ENCODE assay signal across 17 cellular contexts in genomic region chr11:108906826-108907225, GRCh38.
DNase-seq lines count a peak whose midpoint lies in the region; ATAC-seq and TF ChIP-seq lines count a peak whose summit lies in the region.
"Had no signal": no experiment of that assay in that cellular context is flagged by ENCODE, and none has a peak within 500 bp of the region (broad histone marks: within the 10 kb centered on the region; RNA-seq: fewer than 3 reads in every experiment).

No MANE protein-coding gene starts in this region.

- ATAC-seq in PC-3: peak; percentile 66
- peak; percentile 42 to 70 (median 54) for ATAC-seq in psoas muscle
- ATAC-seq: naive thymus-derived CD8-positive, alpha-beta T cell had no signal

- intact Hi-C loops in PC-3 (cut with micrococcal nuclease): loop anchor here (1.0 kb wide), 3 partner anchors 11 to 34 kb away; no protein-coding TSS in a partner anchor
- intact Hi-C loops in psoas muscle (cut with DNase I): no loop called here

- no TSS peak for BruUV-seq in PC-3 (replicated peaks; lab: Mats Ljungman, UMichigan)

- 0 out of 2 replicates have a peak, but pooled peaks cover 5% of the 10 kb centered on the region for H3K79me2 ChIP-seq in PC-3 (ENCODE audit: low read length)

- CTCF ChIA-PET in PC-3 (lab: Charles Lee): no interaction called here

- TF ChIP-seq CTCF in PC-3 (conservative IDR thresholded peaks at IDR 0.05; ENCODE audit: low read depth, low read length): no peak
- TF ChIP-seq CTCF in psoas muscle (IDR thresholded peaks at IDR 0.05): no peak

- 17 to 49% (median 24%) methylated on average over 2 of the region's 2 CpGs for WGBS in psoas muscle, 3 donors

- no peaks in the 10 kb centered on the region for H3K27me3 ChIP-seq in PC-3 (ENCODE audit: low read length)
- H3K27me3 ChIP-seq in psoas muscle (ENCODE audit: insufficient read depth in 3 of 3, low read length in 2 of 3): no peaks in the 10 kb centered on the region
- H3K27me3 ChIP-seq: MG63, vagina had no signal

- H3K4me3 ChIP-seq in PC-3 (ENCODE audit: low read length) (no peak overlapping the region), psoas muscle (no peak overlapping the region)
- H3K4me3 ChIP-seq: MG63, vagina had no signal

- peak overlapping the region; percentile 24; the same call in 1 of the 2 replicates for H3K9ac ChIP-seq in PC-3 (ENCODE audit: low read length)

- H3K4me1 ChIP-seq in PC-3 (ENCODE audit: insufficient read depth, low read length) (peaks cover 23% of the 10 kb centered on the region), psoas muscle (peaks cover 27% of the 10 kb centered on the region)
- H3K4me1 ChIP-seq: vagina had no signal

- peak; percentile 65 for DNase-seq in ELR (ENCODE audit: low read depth)
- peak; percentile 62 for DNase-seq in PC-3
- DNase-seq in dermis blood vessel endothelial cell: peak; percentile 49
- no peak for DNase-seq in psoas muscle
- DNase-seq in occipital lobe (lab: John Stamatoyannopoulos, UW): no peak
- no peak for DNase-seq in NCI-H82 treated with DMSO at 0.1 percent for 48 hours (lab: John Stamatoyannopoulos, UW; ENCODE audit: unreplicated experiment)
- no peak for DNase-seq in GF-D8 (lab: John Stamatoyannopoulos, UW)
- DNase-seq in iPS-NIHi11 (ENCODE audit: low spot score): no peak
- DNase-seq: activated CD8-positive, alpha-beta memory T cell treated with anti-CD3 and anti-CD28 coated beads for 24 hours; aorta; left ventricle myocardium superior; MG63; naive thymus-derived CD8-positive, alpha-beta T cell; NCI-H1930; NCI-H524; WERI-Rb-1 had no signal

- H3K4me2 ChIP-seq in PC-3 (ENCODE audit: low read length): peak overlapping the region; percentile 65

- H3K27ac ChIP-seq in PC-3 (ENCODE audit: low read length) (peak overlapping the region; percentile 76), psoas muscle (peak overlapping the region; percentile 61)
- H3K27ac ChIP-seq: vagina, WERI-Rb-1 had no signal

- H3K9me3 ChIP-seq in PC-3 (ENCODE audit: low read length) (no peaks in the 10 kb centered on the region), psoas muscle (no peaks in the 10 kb centered on the region)
- H3K9me3 ChIP-seq: MG63, vagina had no signal

- H3F3A ChIP-seq in PC-3 (ENCODE audit: low read length, unreplicated experiment): no peaks in the 10 kb centered on the region

- H3K36me3 ChIP-seq in PC-3 (ENCODE audit: low read depth, low read length) (no peaks in the 10 kb centered on the region), psoas muscle (ENCODE audit: insufficient read depth in 1 of 2, low read depth in 1 of 2) (no peaks in the 10 kb centered on the region)
- H3K36me3 ChIP-seq: MG63, vagina, WERI-Rb-1 had no signal

- POLR2A ChIA-PET in PC-3 (lab: Charles Lee; ENCODE audit: unreplicated experiment): no interaction called here

- H4K20me1 ChIP-seq in PC-3 (ENCODE audit: low read length): no peaks in the 10 kb centered on the region

- H3K9me2 ChIP-seq in PC-3 (replicated peaks; ENCODE audit: low read length): no peaks in the 10 kb centered on the region

- no peak overlapping the region for H2AFZ ChIP-seq in PC-3 (ENCODE audit: low read length)

Comparison
In these comparisons a context has a peak if more than half of its experiments do, and no peak if none do; other contexts are left out.
1. DNase-seq: peak in ELR (single experiment), PC-3 (single experiment) and dermis blood vessel endothelial cell (single experiment); none in psoas muscle (0 of 2), occipital lobe (single experiment), NCI-H82 treated with DMSO at 0.1 percent for 48 hours (single experiment), GF-D8 (single experiment) and iPS-NIHi11 (single experiment).